In the genomic region with DNA sequence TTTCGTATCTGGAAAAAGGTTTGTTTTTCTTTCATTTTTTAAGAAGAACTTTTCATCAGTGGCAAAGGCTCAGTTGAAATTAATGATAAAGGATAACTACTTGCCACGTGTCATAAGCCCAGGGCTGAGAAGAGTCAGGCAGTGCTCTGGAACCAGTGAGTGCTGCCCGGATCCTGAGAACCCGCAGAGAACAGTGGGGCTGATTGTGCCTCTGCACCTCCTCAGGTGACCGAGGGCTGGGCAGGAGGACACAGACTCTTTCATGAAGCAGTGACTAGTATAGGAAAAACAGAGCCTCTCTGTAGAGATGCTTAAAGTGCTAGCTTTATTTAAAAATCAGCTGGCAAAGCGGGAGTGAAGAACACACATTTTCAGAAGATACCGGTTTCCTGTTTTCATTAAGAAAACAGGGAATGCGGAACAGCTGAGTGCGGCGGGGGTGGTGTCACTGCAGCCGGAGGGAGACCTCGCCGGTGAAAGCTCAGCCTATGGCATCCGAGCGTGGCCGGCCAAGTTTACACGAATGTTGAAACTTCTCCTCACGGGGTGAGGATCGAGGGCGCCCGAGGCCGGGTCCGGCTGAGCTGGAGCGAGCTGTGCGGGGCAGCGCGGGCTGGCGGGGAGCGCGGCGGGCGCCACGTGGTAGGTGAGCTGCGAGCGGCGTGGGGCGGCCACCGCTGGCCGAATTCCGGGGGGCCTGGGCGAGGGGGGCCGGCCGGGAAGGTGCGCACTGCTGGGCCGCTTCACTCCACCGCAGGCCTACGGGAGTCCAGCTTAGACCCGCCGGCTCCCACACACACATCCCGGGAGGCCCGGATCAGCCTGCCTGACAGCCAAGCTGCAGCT, we compare ENCODE assay signal across 8 cellular contexts.
DNase-seq lines count a peak whose midpoint lies in the region; ATAC-seq and TF ChIP-seq lines count a peak whose summit lies in the region.

No MANE protein-coding gene starts in this region.

- no peaks in the 10 kb centered on the region for H3K9me3 Mint-ChIP-seq in activated naive CD8-positive, alpha-beta T cell treated with anti-CD3 and anti-CD28 coated beads, Interleukin-2, amount 10 ng/mL, durations not matched to agents 7 days and 5 days

- peak; percentile 81 for ATAC-seq in activated naive CD8-positive, alpha-beta T cell treated with anti-CD3 and anti-CD28 coated beads, Interleukin-2, amount 10 ng/mL, durations not matched to agents 7 days and 5 days (ENCODE audit: low read depth)
- ATAC-seq in GM18861 (IDR thresholded peaks at IDR 0.05; ENCODE audit: unreplicated experiment) = no peak

- peaks cover 23% of the 10 kb centered on the region for H3K27me3 Mint-ChIP-seq in activated naive CD8-positive, alpha-beta T cell treated with anti-CD3 and anti-CD28 coated beads, Interleukin-2, amount 10 ng/mL, durations not matched to agents 7 days and 5 days

- peak overlapping the region; percentile 89 for H3K4me3 Mint-ChIP-seq in activated naive CD8-positive, alpha-beta T cell treated with anti-CD3 and anti-CD28 coated beads, Interleukin-2, amount 10 ng/mL, durations not matched to agents 7 days and 5 days

- TF ChIP-seq CTCF in vagina (IDR thresholded peaks at IDR 0.05) = no peak

- peak overlapping the region; percentile 90 for H2AFZ ChIP-seq in neuron (ENCODE audit: low read depth, low read length)

- H3K27ac Mint-ChIP-seq in activated naive CD8-positive, alpha-beta T cell treated with anti-CD3 and anti-CD28 coated beads, Interleukin-2, amount 10 ng/mL, durations not matched to agents 7 days and 5 days = peak overlapping the region; percentile 80

- H3K27ac ChIP-seq in vagina = peak overlapping the region; percentile 75

- peaks cover 6% of the 10 kb centered on the region for H3K36me3 Mint-ChIP-seq in activated naive CD8-positive, alpha-beta T cell treated with anti-CD3 and anti-CD28 coated beads, Interleukin-2, amount 10 ng/mL, durations not matched to agents 7 days and 5 days

- peak in 1 of 2 donors; percentile 22 for TF ChIP-seq POLR2A in vagina (IDR thresholded peaks at IDR 0.05)

- H3K9me3 ChIP-seq in neuron (ENCODE audit: low read length) (peaks cover 2% of the 10 kb centered on the region), vagina (no peaks in the 10 kb centered on the region)

- H3K4me1 ChIP-seq in neuron (ENCODE audit: insufficient read depth, low read length) = peaks cover 12% of the 10 kb centered on the region
- H3K4me1 ChIP-seq in vagina = peaks cover 66% of the 10 kb centered on the region

- no peaks in the 10 kb centered on the region for H3K27me3 ChIP-seq in neuron (ENCODE audit: insufficient read depth, low read length)
- H3K27me3 ChIP-seq in vagina = no peaks in the 10 kb centered on the region

- H3K4me3 ChIP-seq in neuron (ENCODE audit: low read length) (peak overlapping the region; percentile 36), vagina (peak overlapping the region; percentile 43 to 55)

- DNase-seq in NCI-H1417 (lab: John Stamatoyannopoulos, UW) (peak in 2 of 3 experiments; percentile 21 to 27), NCI-H1417 treated with DMSO at 0.1 percent for 48 hours (lab: John Stamatoyannopoulos, UW) (no peak), OCI-M1 (lab: John Stamatoyannopoulos, UW) (peak; percentile 46), head of caudate nucleus (peak; percentile 45 to 85 (median 66)), vagina (ENCODE audit: extremely low spot score in 2 of 2) (no peak)
- DNase-seq in activated naive CD8-positive, alpha-beta T cell treated with anti-CD3 and anti-CD28 coated beads, Interleukin-2, amount 10 ng/mL, durations not matched to agents 7 days and 5 days = peak; percentile 49

- intact Hi-C loops in head of caudate nucleus (cut with DNase I) (no loop called here), vagina (cut with DNase I) (no loop called here)

- POLR2A ChIA-PET in activated naive CD8-positive, alpha-beta T cell treated with anti-CD3 and anti-CD28 coated beads, Interleukin-2, amount 10 ng/mL, durations not matched to agents 7 days and 5 days (lab: Charles Lee) = interaction anchor here (1.3 kb wide), 1 partner anchor 75 kb away, joined by 3 read pairs; no protein-coding TSS in a partner anchor

- peaks cover 17% of the 10 kb centered on the region for H3K4me1 Mint-ChIP-seq in activated naive CD8-positive, alpha-beta T cell treated with anti-CD3 and anti-CD28 coated beads, Interleukin-2, amount 10 ng/mL, durations not matched to agents 7 days and 5 days

- peaks cover 6% of the 10 kb centered on the region for H3K36me3 ChIP-seq in neuron (ENCODE audit: insufficient read depth, low read length)
- H3K36me3 ChIP-seq in vagina = peaks cover 0 to 9% of the 10 kb centered on the region in 2 donors

Comparison
In these comparisons a context has a peak if more than half of its experiments do, and no peak if none do; other contexts are left out.
1. DNase-seq: peak in NCI-H1417 (2 of 3), OCI-M1 (single experiment), activated naive CD8-positive, alpha-beta T cell treated with anti-CD3 and anti-CD28 coated beads, Interleukin-2, amount 10 ng/mL, durations not matched to agents 7 days and 5 days (single experiment) and head of caudate nucleus (42 of 42); none in NCI-H1417 treated with DMSO at 0.1 percent for 48 hours (single experiment) and vagina (0 of 2).